28 cellular contexts compared by ENCODE assay signal in genomic region chr5:19986036-19986619, GRCh38. TPM values are rescaled to one million over a fixed set of nuclear protein-coding genes. Genes with fewer than 3 reads are reported as not detected.
DNase-seq lines count a peak whose midpoint lies in the region; ATAC-seq, FAIRE-seq and TF ChIP-seq lines count a peak whose summit lies in the region.
"Had no signal": no experiment of that assay in that cellular context is flagged by ENCODE, and none has a peak within 500 bp of the region (broad histone marks: within the 10 kb centered on the region; RNA-seq: fewer than 3 reads in every experiment).

No MANE protein-coding gene starts in this region.

- no peak overlapping the region for H4K5ac ChIP-seq in IMR-90 (ENCODE audit: low read depth, low read length)

- H4K20me1 ChIP-seq in IMR-90 (ENCODE audit: insufficient read depth, low read length) (no peaks in the 10 kb centered on the region), GM12878 (ENCODE audit: control insufficient read depth, insufficient read depth) (no peaks in the 10 kb centered on the region)

- WGBS in IMR-90 (ENCODE audit: extremely low coverage in 2 of 2, insufficient read length in 1 of 2), 2 experiments, result no CpG with 5 or more reads among the region's 1 CpG
- WGBS in GM12878 (ENCODE audit: insufficient coverage, insufficient replicate concordance, low lambda C conversion rate, missing lambda C conversion rate), result 0% methylated on average over 1 of the region's 1 CpG

- H2AFZ ChIP-seq in IMR-90 (replicated peaks; ENCODE audit: low read length, poor library complexity), result no peak overlapping the region
- H2AFZ ChIP-seq in GM12878 (ENCODE audit: control insufficient read depth, low read depth, low read length), result no peak overlapping the region
- H2AFZ ChIP-seq: neural progenitor cell had no signal

- H3K9ac ChIP-seq in IMR-90 (ENCODE audit: low read depth, low read length) (no peak overlapping the region), GM12878 (ENCODE audit: control insufficient read depth, insufficient read depth, low read length) (no peak overlapping the region)
- H3K9ac ChIP-seq: neural progenitor cell had no signal

- TF ChIP-seq POLR2A in IMR-90 (IDR thresholded peaks at IDR 0.05; ENCODE audit: low read depth, low read length) (no peak), GM12878 (IDR thresholded peaks at IDR 0.05; ENCODE audit: low read depth, low read length) (no peak), erythroblast (IDR thresholded peaks at IDR 0.05; ENCODE audit: low read length) (no peak)

- dilution Hi-C loops in IMR-90 (cut with HindIII; ENCODE audit: low sequenced_read_pairs, unreplicated experiment), result no loop called here

- no peak overlapping the region for H3K23ac ChIP-seq in IMR-90 (ENCODE audit: low read depth, low read length)

- TF ChIP-seq EP300 in GM12878 (IDR thresholded peaks at IDR 0.05; ENCODE audit: borderline replicate concordance in 1 of 2, control insufficient read depth in 1 of 2, low read depth in 2 of 2, low read length in 2 of 2), result no peak

- H3K27me3 ChIP-seq in IMR-90 (ENCODE audit: control insufficient read depth, insufficient read depth, low read length) (peaks cover 3% of the 10 kb centered on the region; the same call in 1 of the 2 replicates), GM12878 (replicated peaks in 1 of 2; ENCODE audit: control insufficient read depth in 2 of 2, insufficient read depth in 2 of 2, low read length in 1 of 2) (no peaks in the 10 kb centered on the region)
- H3K27me3 ChIP-seq: brain microvascular endothelial cell had no signal

- SMC1A ChIA-PET in GM12878 (lab: Charles Lee; ENCODE audit: uncharacterized antibody, unreplicated experiment), result interaction anchor here (0.9 kb wide), 1 partner anchor 9 kb away, joined by 3 read pairs; no protein-coding TSS in a partner anchor

- RAD21 ChIA-PET in GM12878 (lab: Charles Lee; ENCODE audit: unreplicated experiment), result no interaction called here

- H2BK15ac ChIP-seq in IMR-90 (ENCODE audit: low read depth, low read length), result no peak overlapping the region

- H3K4me2 ChIP-seq in IMR-90 (ENCODE audit: low read depth, low read length) (no peak overlapping the region), GM12878 (ENCODE audit: control insufficient read depth, insufficient read depth) (no peak overlapping the region)
- H3K4me2 ChIP-seq: neural progenitor cell had no signal

- H3K27ac ChIP-seq in IMR-90 (ENCODE audit: insufficient read depth, low read length) (no peak overlapping the region), GM12878 (ENCODE audit: control insufficient read depth, insufficient read depth) (no peak overlapping the region)
- H3K27ac ChIP-seq: brain microvascular endothelial cell, lower lobe of right lung, neural progenitor cell, skin epidermis, thoracic aorta had no signal

- ATAC-seq in IMR-90 (ENCODE audit: low read depth), result no peak
- peak; percentile 66 for ATAC-seq in GM12878
- no peak for ATAC-seq in GM18517 (IDR thresholded peaks at IDR 0.05; ENCODE audit: unreplicated experiment)
- ATAC-seq: lower lobe of right lung; stimulated activated memory B cell treated with anti-CD40 and anti-IgM and Interleukin-4, amounts not matched to agents 10 μg/mL and 1 μg/mL and 100 μg/mL, for 72 hours had no signal

- no peak overlapping the region for H4K91ac ChIP-seq in IMR-90 (ENCODE audit: insufficient read depth, low read depth, low read length)

- intact Hi-C loops in IMR-90 (cut with micrococcal nuclease), result no loop called here
- intact Hi-C loops in GM12878 (cut with micrococcal nuclease; ENCODE audit: unreplicated experiment), result no loop called here

- H3K9me1 ChIP-seq in IMR-90 (ENCODE audit: insufficient read depth, low read length), result no peaks in the 10 kb centered on the region

- H3K56ac ChIP-seq in IMR-90 (ENCODE audit: extremely low read depth, insufficient read depth, low read length), result no peak overlapping the region

- no peaks in the 10 kb centered on the region for H3K9me3 ChIP-seq in IMR-90 (ENCODE audit: control insufficient read depth, insufficient read depth, low read length)
- no peaks in the 10 kb centered on the region for H3K9me3 ChIP-seq in GM12878 (replicated peaks; ENCODE audit: control insufficient read depth, insufficient read depth, low read length)
- H3K9me3 ChIP-seq: lower lobe of right lung, thoracic aorta had no signal

- no peaks in the 10 kb centered on the region for H3K79me2 ChIP-seq in GM12878 (ENCODE audit: control insufficient read depth, insufficient read depth, low read length)

- no peak overlapping the region for H2BK20ac ChIP-seq in IMR-90 (ENCODE audit: low read depth, low read length)

- H3K79me1 ChIP-seq in IMR-90 (ENCODE audit: low read depth in 1 of 2, low read length in 2 of 2), result no peaks in the 10 kb centered on the region

- H2BK5ac ChIP-seq in IMR-90 (ENCODE audit: low read depth, low read length, poor library complexity, severe bottlenecking), result no peak overlapping the region

- H3K18ac ChIP-seq in IMR-90 (ENCODE audit: low read depth, low read length), result no peak overlapping the region

- no peak for FAIRE-seq in GM12878 (lab: Jason Lieb, UNC)
- FAIRE-seq: RCC 7860 had no signal

- H3K36me3 ChIP-seq in IMR-90 (ENCODE audit: control insufficient read depth, insufficient read depth, low read length) (no peaks in the 10 kb centered on the region), GM12878 (ENCODE audit: control insufficient read depth in 2 of 2, insufficient read depth in 2 of 2, low read length in 1 of 2) (no peaks in the 10 kb centered on the region)
- H3K36me3 ChIP-seq: brain microvascular endothelial cell, lower lobe of right lung, neural progenitor cell, thoracic aorta had no signal

- H2AK9ac ChIP-seq in IMR-90 (replicated peaks; ENCODE audit: low read depth, low read length, poor library complexity), result no peak overlapping the region

- no peak overlapping the region for H4K8ac ChIP-seq in IMR-90 (ENCODE audit: low read depth in 2 of 2, low read length in 2 of 2)

- TF ChIP-seq RAD21 in IMR-90 (IDR thresholded peaks at IDR 0.05; ENCODE audit: low read length), result no peak
- TF ChIP-seq RAD21 in GM12878 (IDR thresholded peaks at IDR 0.05; ENCODE audit: insufficient read depth, low read depth, low read length), result no peak

- no peak overlapping the region for H3K4ac ChIP-seq in IMR-90 (ENCODE audit: low read depth, low read length)

- no peak for TF ChIP-seq CTCF in IMR-90 (conservative IDR thresholded peaks at IDR 0.05; ENCODE audit: low read depth, low read length)
- no peak for TF ChIP-seq CTCF in GM12878 (IDR thresholded peaks at IDR 0.05 in 2 of 3, conservative IDR thresholded peaks at IDR 0.05 in 1 of 3; ENCODE audit: control insufficient read depth in 2 of 3, extremely low read depth in 1 of 3, insufficient read depth in 1 of 3, low read depth in 3 of 3, low read length in 3 of 3)
- TF ChIP-seq CTCF in fibroblast of pulmonary artery (IDR thresholded peaks at IDR 0.05; ENCODE audit: low read length, missing control alignments), result no peak

- H3K4me1 ChIP-seq in IMR-90 (ENCODE audit: control insufficient read depth, insufficient read depth, low read length) (no peaks in the 10 kb centered on the region), GM12878 (ENCODE audit: control insufficient read depth, insufficient read depth, low read length) (no peaks in the 10 kb centered on the region)
- H3K4me1 ChIP-seq: lower lobe of right lung, neural progenitor cell had no signal

- BruUV-seq in IMR-90 (replicated peaks; lab: Mats Ljungman, UMichigan) (no TSS peak), GM12878 (replicated peaks; lab: Mats Ljungman, UMichigan) (no TSS peak)

- H3K4me3 ChIP-seq in IMR-90 (ENCODE audit: insufficient read depth, low read depth, low read length) (no peak overlapping the region), GM12878 (no peak overlapping the region), fibroblast of pulmonary artery (replicated peaks; ENCODE audit: low read depth, low read length) (no peak overlapping the region)
- H3K4me3 ChIP-seq: lower lobe of right lung, neural progenitor cell, skin epidermis, thoracic aorta had no signal

- no peak overlapping the region for H2AK5ac ChIP-seq in IMR-90 (ENCODE audit: low read depth, low read length)

- POLR2A ChIA-PET in IMR-90 (lab: Charles Lee; ENCODE audit: unreplicated experiment) (no interaction called here), GM12878 (lab: Charles Lee) (no interaction called here)

- CTCF ChIA-PET in IMR-90 (lab: Yijun Ruan, JAX), result no interaction called here
- CTCF ChIA-PET in GM12878 (lab: Yijun Ruan, JAX), result no interaction called here

- no peak overlapping the region for H2BK120ac ChIP-seq in IMR-90 (ENCODE audit: low read depth, low read length)

- in situ Hi-C loops in IMR-90 (cut with MboI; ENCODE audit: low sequenced_read_pairs) (no loop called here), GM12878 (cut with MboI) (no loop called here)

- peak; percentile 23 for DNase-seq in EL
- DNase-seq in IMR-90, result no peak
- no peak for DNase-seq in GM12878 (ENCODE audit: low read depth, low spot score)
- DNase-seq in fibroblast of pulmonary artery (ENCODE audit: low read depth), result peak; percentile 7
- DNase-seq in SKM-1 (lab: John Stamatoyannopoulos, UW; ENCODE audit: unreplicated experiment), result no peak
- no peak for DNase-seq in amniotic stem cell (lab: John Stamatoyannopoulos, UW)
- no peak for DNase-seq in erythroblast (lab: John Stamatoyannopoulos, UW)
- DNase-seq: activated B cell treated with CpG ODN at 0.5 μM for 24 hours; activated CD4-positive, alpha-beta T cell treated with anti-CD3 and anti-CD28 coated beads, Interleukin-2, amount 50 U/mL, for 4 hours; activated CD8-positive, alpha-beta memory T cell treated with anti-CD3 and anti-CD28 coated beads, Interleukin-2, amount 50 U/mL, for 48 hours; activated naive CD8-positive, alpha-beta T cell treated with anti-CD3 and anti-CD28 coated beads for 36 hours; brain microvascular endothelial cell; dermis blood vessel endothelial cell; GDM1; HFFc6; Kasumi-1; lower lobe of right lung; NCI-H187; posterior cingulate gyrus; stimulated activated CD4-positive, alpha-beta T cell treated with anti-CD3 and anti-CD28 coated beads, Interleukin-1b, Interleukin-23, amount 100 ng/mL, for 48 hours; T-helper 9 cell had no signal

- H3K14ac ChIP-seq in IMR-90 (replicated peaks; ENCODE audit: low read depth, low read length), result no peak overlapping the region

RNA-seq across cellular contexts. Expression of gene CDH18, which starts 1.9 kb away (rescaled TPM):
- total RNA-seq in IMR-90 (2012; rRNA removed) (0.83 and 1.1 TPM in 2 replicates), GM12878 (2014; rRNA removed) (not detected in 2 replicates), GM12878 (2014; rRNA removed; fragmentation: Illumina TruSeq; extraction: Trizol) (not detected in 2 replicates), GM12878 (2021) (not detected in 2 replicates)
- polyA plus RNA-seq in IMR-90 (2012; rRNA removed) (0.24 and 0.29 TPM in 2 replicates), GM12878 (2011; rRNA removed) (0.37 and 0.41 TPM in 2 replicates), GM12878 (2014; fragmentation: Illumina TruSeq; extraction: Trizol) (not detected in 2 replicates), GM12878 (2014; fragmentation: Nextera tagmentation; extraction: Ambion mirVana) (not detected), GM12878 (2014; rRNA removed) (not detected in 2 replicates), GM12878 (2016; fragmentation: Nextera tagmentation; extraction: Ambion mirVana) (not detected)
- 0.04 and 0.06 TPM in 2 replicates for polyA plus RNA-seq in IMR-90 (2012; cell fraction: cytosol; rRNA removed)
- polyA plus RNA-seq in IMR-90 (2012; cell fraction: nucleus; rRNA removed; ENCODE audit: low replicate concordance), result 0.36 TPM in 1 of 2 replicates, not detected in the other
- 0.20 and 0.50 TPM in 2 replicates for total RNA-seq in GM12878 (2013; cell fraction: nucleolus; rRNA removed)
- not detected for polyA plus RNA-seq in GM12878 (2011; ENCODE audit: low read depth)
- polyA plus RNA-seq in GM12878 (2011; cell fraction: cytosol; rRNA removed), result 0.13 and 0.18 TPM in 2 replicates
- polyA plus RNA-seq in GM12878 (2011; cell fraction: nucleus; rRNA removed), result 0.61 and 0.69 TPM in 2 replicates
- polyA plus RNA-seq in GM12878 (2012), result not detected in 2 replicates
- polyA minus RNA-seq in GM12878 (2011; rRNA and poly(A)+ RNA removed), result 0.67 and 1.4 TPM in 2 replicates
- polyA minus RNA-seq in GM12878 (2011; cell fraction: cytosol; rRNA and poly(A)+ RNA removed), result not detected in 2 replicates
- 0.36 and 1.2 TPM in 2 replicates for polyA minus RNA-seq in GM12878 (2011; cell fraction: nucleus; rRNA and poly(A)+ RNA removed)
- total RNA-seq: activated B cell treated with CpG ODN at 0.5 μM for 24 hours; activated naive CD8-positive, alpha-beta T cell treated with anti-CD3 and anti-CD28 coated beads for 36 hours; dermis blood vessel endothelial cell; lower lobe of right lung; thoracic aorta had no signal
- polyA plus RNA-seq: CD14-positive monocyte had no signal

Comparison
In these comparisons a context has a peak if more than half of its experiments do, and no peak if none do; other contexts are left out.
1. DNase-seq: peak in EL (single experiment) and fibroblast of pulmonary artery (single experiment); none in IMR-90 (single experiment), GM12878 (single experiment), SKM-1 (single experiment), amniotic stem cell (single experiment) and erythroblast (0 of 2).